In the genomic region with DNA sequence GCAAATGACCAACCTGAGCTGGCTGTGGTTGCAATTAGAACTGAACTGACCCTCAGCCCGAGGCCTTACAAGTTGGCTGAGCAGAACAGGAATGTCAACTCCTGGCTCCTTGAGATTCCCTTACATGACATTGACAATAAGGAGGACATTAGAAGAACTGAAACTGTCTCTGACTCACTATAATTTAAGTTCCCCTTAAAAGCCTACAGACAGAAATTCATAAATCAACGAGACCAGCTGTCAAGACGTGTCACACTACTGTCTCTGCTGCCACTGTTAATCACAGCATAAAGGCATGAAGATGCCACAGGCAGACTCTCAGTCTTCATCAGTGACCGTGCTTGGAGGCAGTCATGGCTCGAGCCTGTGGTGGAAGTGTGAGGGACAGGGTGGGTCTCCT, we compare ENCODE assay signal across 11 cellular contexts.
DNase-seq lines count a peak whose midpoint lies in the region; ATAC-seq and TF ChIP-seq lines count a peak whose summit lies in the region.
"Had no signal": no experiment of that assay in that cellular context is flagged by ENCODE, and none has a peak within 500 bp of the region (broad histone marks: within the 10 kb centered on the region; RNA-seq: fewer than 3 reads in every experiment).

No MANE protein-coding gene starts in this region.

- TF ChIP-seq POLR2A in heart left ventricle (IDR thresholded peaks at IDR 0.05) = no peak
- TF ChIP-seq POLR2A in transverse colon (IDR thresholded peaks at IDR 0.05) = no peak

- H3K9me3 ChIP-seq in heart left ventricle (no peaks in the 10 kb centered on the region), left ventricle myocardium inferior (replicated peaks) (no peaks in the 10 kb centered on the region), transverse colon (no peaks in the 10 kb centered on the region)
- H3K9me3 ChIP-seq: stomach had no signal

- H3K4me1 Mint-ChIP-seq in brain = peaks cover 78% of the 10 kb centered on the region
- H3K4me1 Mint-ChIP-seq: activated CD4-positive, alpha-beta T cell treated with anti-CD3 and anti-CD28 coated beads, Interleukin-2, amount 10 ng/mL, durations not matched to agents 7 days and 5 days had no signal

- H3K9me3 Mint-ChIP-seq in brain = no peaks in the 10 kb centered on the region
- H3K9me3 Mint-ChIP-seq: activated CD4-positive, alpha-beta T cell treated with anti-CD3 and anti-CD28 coated beads, Interleukin-2, amount 10 ng/mL, durations not matched to agents 7 days and 5 days had no signal

- H3K4me1 ChIP-seq in heart left ventricle (peaks cover 0 to 45% (median 19%) of the 10 kb centered on the region in 12 donors), left ventricle myocardium inferior (peaks cover 39% of the 10 kb centered on the region), transverse colon (peaks cover 13 to 42% (median 36%) of the 10 kb centered on the region in 4 donors)

- peak in 3 of 4 donors; percentile 25 to 60 (median 41) for ATAC-seq in heart left ventricle
- peak; percentile 68 for ATAC-seq in HG03565 (IDR thresholded peaks at IDR 0.05; ENCODE audit: unreplicated experiment)
- ATAC-seq in HG02885 (IDR thresholded peaks at IDR 0.05; ENCODE audit: poor library complexity, unreplicated experiment) = no peak
- no peak for ATAC-seq in GM19023 (IDR thresholded peaks at IDR 0.05; ENCODE audit: unreplicated experiment)

- in situ Hi-C loops in transverse colon (cut with MboI; ENCODE audit: low pct_ligation_motif_present in 1 of 4, low pct_unique_long_range_greater_than_20kb in 1 of 4, low sequenced_read_pairs in 3 of 4) = no loop called here

- H3K36me3 Mint-ChIP-seq in brain = peaks cover 63% of the 10 kb centered on the region

- DNase-seq in heart left ventricle (no peak), left ventricle myocardium inferior (no peak), superior temporal gyrus (ENCODE audit: extremely low spot score) (peak; percentile 32), transverse colon (no peak)
- DNase-seq: ACHN; activated CD4-positive, alpha-beta T cell treated with anti-CD3 and anti-CD28 coated beads, Interleukin-2, amount 10 ng/mL, durations not matched to agents 7 days and 5 days; stomach had no signal

- WGBS in heart left ventricle, 4 donors = 81 to 91% (median 86%) methylated on average over 5 of the region's 5 CpGs
- 75 to 88% methylated on average over 1 to 5 of the region's 5 CpGs for WGBS in transverse colon (ENCODE audit: low coverage in 1 of 2), 2 donors

- H3K27me3 Mint-ChIP-seq in brain = no peaks in the 10 kb centered on the region
- H3K27me3 Mint-ChIP-seq: activated CD4-positive, alpha-beta T cell treated with anti-CD3 and anti-CD28 coated beads, Interleukin-2, amount 10 ng/mL, durations not matched to agents 7 days and 5 days had no signal

- H3K27me3 ChIP-seq in heart left ventricle = no peaks in the 10 kb centered on the region
- no peaks in the 10 kb centered on the region for H3K27me3 ChIP-seq in left ventricle myocardium inferior (ENCODE audit: low read depth)
- no peaks in the 10 kb centered on the region for H3K27me3 ChIP-seq in transverse colon
- H3K27me3 ChIP-seq: stomach had no signal

- TF ChIP-seq EP300 in transverse colon (IDR thresholded peaks at IDR 0.05; ENCODE audit: low read depth) = no peak

- peak overlapping the region in 4 of 5 experiments; percentile 38 to 86 (median 80) for H3K27ac Mint-ChIP-seq in brain
- H3K27ac Mint-ChIP-seq: activated CD4-positive, alpha-beta T cell treated with anti-CD3 and anti-CD28 coated beads, Interleukin-2, amount 10 ng/mL, durations not matched to agents 7 days and 5 days had no signal

- H3K4me3 ChIP-seq in heart left ventricle (no peak overlapping the region), left ventricle myocardium inferior (no peak overlapping the region), transverse colon (no peak overlapping the region)
- H3K4me3 ChIP-seq: stomach had no signal

- H3K36me3 ChIP-seq in heart left ventricle (peaks cover 0 to 25% (median 6%) of the 10 kb centered on the region in 9 donors), left ventricle myocardium inferior (peaks cover 12% of the 10 kb centered on the region), transverse colon (no peaks in the 10 kb centered on the region)

- H3K27ac ChIP-seq in heart left ventricle (peak overlapping the region in 1 of 12 donors; percentile 53), left ventricle myocardium inferior (replicated peaks) (no peak overlapping the region), transverse colon (no peak overlapping the region)
- H3K27ac ChIP-seq: stomach had no signal

- H3K4me3 Mint-ChIP-seq in brain = peak overlapping the region in 1 of 5 experiments; percentile 30
- H3K4me3 Mint-ChIP-seq: activated CD4-positive, alpha-beta T cell treated with anti-CD3 and anti-CD28 coated beads, Interleukin-2, amount 10 ng/mL, durations not matched to agents 7 days and 5 days had no signal

- TF ChIP-seq CTCF in heart left ventricle (IDR thresholded peaks at IDR 0.05) (no peak), left ventricle myocardium inferior (IDR thresholded peaks at IDR 0.05; ENCODE audit: borderline replicate concordance) (no peak), brain (conservative IDR thresholded peaks at IDR 0.05) (no peak), transverse colon (IDR thresholded peaks at IDR 0.05) (no peak)

- intact Hi-C loops in heart left ventricle (cut with DNase I) = no loop called here
- intact Hi-C loops in left ventricle myocardium inferior (cut with micrococcal nuclease) = no loop called here
- intact Hi-C loops in transverse colon (cut with DNase I; ENCODE audit: low total_unique reads) = no loop called here

Comparison
In these comparisons a context has a peak if more than half of its experiments do, and no peak if none do; other contexts are left out.
1. ATAC-seq: peak in heart left ventricle (3 of 4) and HG03565 (single experiment); none in HG02885 (single experiment) and GM19023 (single experiment).